In genomic region chr2:43136862-43137261, GRCh38 we compare ENCODE assay signal across 9 cellular contexts.
DNase-seq lines count a peak whose midpoint lies in the region; TF ChIP-seq lines count a peak whose summit lies in the region.
"Had no signal": no experiment of that assay in that cellular context is flagged by ENCODE, and none has a peak within 500 bp of the region (broad histone marks: within the 10 kb centered on the region; RNA-seq: fewer than 3 reads in every experiment).

No MANE protein-coding gene starts in this region.

- H3K4me3 ChIP-seq in HUES48 (ENCODE audit: low read depth, low read length), result no peak overlapping the region
- H3K4me3 ChIP-seq in esophagus squamous epithelium, result no peak overlapping the region
- no peak overlapping the region for H3K4me3 ChIP-seq in suprapubic skin
- H3K4me3 ChIP-seq: pancreas had no signal

- TF ChIP-seq CTCF in esophagus squamous epithelium (IDR thresholded peaks at IDR 0.05), result no peak
- TF ChIP-seq CTCF in suprapubic skin (IDR thresholded peaks at IDR 0.05), result no peak

- TF ChIP-seq EP300 in suprapubic skin (IDR thresholded peaks at IDR 0.05), result no peak

- no peaks in the 10 kb centered on the region for H3K9me3 ChIP-seq in HUES48 (ENCODE audit: control insufficient read depth, insufficient read depth, low read length)
- H3K9me3 ChIP-seq in esophagus squamous epithelium, result no peaks in the 10 kb centered on the region
- no peaks in the 10 kb centered on the region for H3K9me3 ChIP-seq in suprapubic skin
- H3K9me3 ChIP-seq: pancreas had no signal

- H3K4me1 ChIP-seq in HUES48 (ENCODE audit: control insufficient read depth, insufficient read depth, low read length), result peaks cover 17% of the 10 kb centered on the region
- H3K4me1 ChIP-seq in esophagus squamous epithelium, result peaks cover 30 to 91% (median 57%) of the 10 kb centered on the region in 3 donors
- peaks cover 31% of the 10 kb centered on the region for H3K4me1 ChIP-seq in suprapubic skin

- 67 to 84% methylated on average over 9 to 10 of the region's 10 CpGs for WGBS in esophagus squamous epithelium, 2 donors
- 89% methylated on average over 10 of the region's 10 CpGs for WGBS in suprapubic skin

- in situ Hi-C loops in ACHN (cut with HindIII; ENCODE audit: low pct_ligation_motif_present, low pct_unique_long_range_greater_than_20kb, low sequenced_read_pairs), result no loop called here

- intact Hi-C loops in esophagus squamous epithelium (cut with DNase I), result no loop called here

- H3K27ac ChIP-seq in HUES48 (ENCODE audit: low read depth, low read length) (peak overlapping the region; percentile 30), esophagus squamous epithelium (peak overlapping the region in 3 of 4 donors; percentile 61 to 90 (median 77)), suprapubic skin (no peak overlapping the region)
- H3K27ac ChIP-seq: pancreas had no signal

- TF ChIP-seq POLR2A in esophagus squamous epithelium (IDR thresholded peaks at IDR 0.05), result peak in 1 of 4 donors; percentile 48
- TF ChIP-seq POLR2A in suprapubic skin (IDR thresholded peaks at IDR 0.05), result no peak

- H3K36me3 ChIP-seq in HUES48 (ENCODE audit: control insufficient read depth, insufficient read depth, low read length) (no peaks in the 10 kb centered on the region), esophagus squamous epithelium (no peaks in the 10 kb centered on the region), suprapubic skin (no peaks in the 10 kb centered on the region)
- H3K36me3 ChIP-seq: pancreas had no signal

- DNase-seq in activated CD8-positive, alpha-beta memory T cell treated with anti-CD3 and anti-CD28 coated beads for 24 hours, result peak; percentile 83
- DNase-seq in esophagus squamous epithelium (lab: John Stamatoyannopoulos, UW), result peak; percentile 11
- DNase-seq in stimulated activated CD8-positive, alpha-beta memory T cell treated with anti-CD3 and anti-CD28 coated beads, Interleukin-15, amount 100 ng/mL, for 1 hour (ENCODE audit: low read depth), result peak; percentile 57
- DNase-seq in ACHN, result no peak
- no peak for DNase-seq in NCI-H526 treated with DMSO at 0.1 percent for 48 hours (lab: John Stamatoyannopoulos, UW)
- no peak for DNase-seq in cerebellar nuclear complex (lab: John Stamatoyannopoulos, UW)
- no peak for DNase-seq in suprapubic skin (ENCODE audit: low spot score in 2 of 2)
- DNase-seq: pancreas had no signal

- H3K27me3 ChIP-seq in HUES48 (ENCODE audit: control insufficient read depth, insufficient read depth, low read length) (no peaks in the 10 kb centered on the region), esophagus squamous epithelium (no peaks in the 10 kb centered on the region), suprapubic skin (no peaks in the 10 kb centered on the region)
- H3K27me3 ChIP-seq: pancreas had no signal

- H3K9ac ChIP-seq in HUES48 (ENCODE audit: low read depth, low read length), result no peak overlapping the region

Comparison
In these comparisons a context has a peak if more than half of its experiments do, and no peak if none do; other contexts are left out.
1. DNase-seq: peak in activated CD8-positive, alpha-beta memory T cell treated with anti-CD3 and anti-CD28 coated beads for 24 hours (single experiment), esophagus squamous epithelium (single experiment) and stimulated activated CD8-positive, alpha-beta memory T cell treated with anti-CD3 and anti-CD28 coated beads, Interleukin-15, amount 100 ng/mL, for 1 hour (single experiment); none in ACHN (single experiment), NCI-H526 treated with DMSO at 0.1 percent for 48 hours (single experiment), cerebellar nuclear complex (0 of 2) and suprapubic skin (0 of 2).